In the genomic region with DNA sequence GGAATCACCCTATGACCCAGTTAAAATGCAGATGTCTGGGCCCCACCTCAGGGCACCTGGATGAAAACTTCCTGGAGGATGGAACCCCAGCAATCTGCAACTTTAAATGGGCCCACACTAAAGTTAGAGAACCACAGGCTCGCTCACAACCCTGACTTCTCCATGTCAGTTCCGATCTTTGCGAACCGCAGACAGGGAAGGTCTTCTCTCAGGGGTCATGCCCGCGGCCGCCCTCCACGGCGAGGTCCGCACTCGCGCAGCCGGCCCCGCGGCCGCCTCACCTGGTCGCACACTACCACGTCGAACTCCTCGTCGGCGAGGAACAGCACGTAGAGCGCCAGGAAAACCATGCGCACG, we compare ENCODE assay signal across 8 cellular contexts. TPM values are rescaled to one million over a fixed set of nuclear protein-coding genes. Genes with fewer than 3 reads are reported as not detected.
DNase-seq lines count a peak whose midpoint lies in the region; ATAC-seq, FAIRE-seq and TF ChIP-seq lines count a peak whose summit lies in the region.

No MANE protein-coding gene starts in this region.

- intact Hi-C loops in heart left ventricle (cut with DNase I), result loop anchor here in 3 of 10 donors (5.0 to 10.0 kb wide), 3 partner anchors 114 to 604 kb away; partner anchors contain the start of genes NR4A3 (in 2 of the 3) and TGFBR1 (in 1 of the 3)
- intact Hi-C loops in Right ventricle myocardium inferior (cut with DNase I), result loop anchor here (10.0 kb wide), 1 partner anchor 684 kb away; the partner anchor contains the start of gene STX17

- peak overlapping the region; percentile 98 for H3K27ac Mint-ChIP-seq in activated T-helper 17 cell treated with anti-CD3 and anti-CD28 coated beads, Interleukin-2, amount 50 U/mL, for 72 hours

- no peak for ATAC-seq in heart left ventricle
- no peak for ATAC-seq in Right ventricle myocardium inferior
- no peak for ATAC-seq in activated T-helper 17 cell treated with anti-CD3 and anti-CD28 coated beads, Interleukin-2, amount 50 U/mL, for 72 hours (replicated peaks)

- H3K4me1 ChIP-seq in heart left ventricle, result peaks cover 23 to 78% (median 68%) of the 10 kb centered on the region in 12 donors
- peaks cover 23% of the 10 kb centered on the region for H3K4me1 ChIP-seq in keratinocyte (ENCODE audit: control insufficient read depth, extremely low read depth, insufficient read depth, low read length)
- H3K4me1 ChIP-seq in thymus (ENCODE audit: control insufficient read depth, insufficient read depth, low read length), result peaks cover 14% of the 10 kb centered on the region

- no peaks in the 10 kb centered on the region for H3K9me3 ChIP-seq in heart left ventricle
- no peaks in the 10 kb centered on the region for H3K9me3 ChIP-seq in keratinocyte (ENCODE audit: control insufficient read depth, low read depth, low read length)
- H3K9me3 ChIP-seq in thymus (ENCODE audit: control insufficient read depth), result no peaks in the 10 kb centered on the region

- 0 to 1% (median 1%) methylated on average over 23 to 26 of the region's 26 CpGs for WGBS in heart left ventricle, 4 donors
- WGBS in thymus, result under 1% methylated on average over 26 of the region's 26 CpGs

- peaks cover 88% of the 10 kb centered on the region for H3K36me3 Mint-ChIP-seq in activated T-helper 17 cell treated with anti-CD3 and anti-CD28 coated beads, Interleukin-2, amount 50 U/mL, for 72 hours (ENCODE audit: low read depth)

- no peaks in the 10 kb centered on the region for H3K9me1 ChIP-seq in keratinocyte (ENCODE audit: control insufficient read depth, extremely low read depth, insufficient read depth, low read length)

- FAIRE-seq in keratinocyte (lab: Jason Lieb, UNC), result no peak

- no peaks in the 10 kb centered on the region for H3K9me3 Mint-ChIP-seq in activated T-helper 17 cell treated with anti-CD3 and anti-CD28 coated beads, Interleukin-2, amount 50 U/mL, for 72 hours

- H3K4me2 ChIP-seq in keratinocyte (ENCODE audit: control insufficient read depth, extremely low read depth, insufficient read depth, low read depth, low read length), result peak overlapping the region; percentile 88

- dilution Hi-C loops in keratinocyte (cut with MboI; ENCODE audit: extremely low pct_ligation_motif_present, low sequenced_read_pairs), result no loop called here

- peak overlapping the region; percentile 60 to 99 (median 87) for H3K4me3 ChIP-seq in heart left ventricle
- H3K4me3 ChIP-seq in keratinocyte (ENCODE audit: control insufficient read depth in 2 of 3, extremely low read depth in 1 of 3, insufficient read depth in 2 of 3, low read depth in 1 of 3, low read length in 3 of 3), result peak overlapping the region; percentile 90 to 98 (median 97)
- peak overlapping the region; percentile 79 for H3K4me3 ChIP-seq in thymus (ENCODE audit: low read length)

- DNase-seq in heart left ventricle, result no peak
- DNase-seq in Right ventricle myocardium inferior (ENCODE audit: missing footprints), result no peak
- no peak for DNase-seq in keratinocyte (ENCODE audit: low read depth, low spot score)
- no peak for DNase-seq in LoVo (ENCODE audit: low spot score)
- DNase-seq in putamen (ENCODE audit: low spot score), result no peak
- DNase-seq in GM13976 (ENCODE audit: low spot score), result no peak

- H3K27ac ChIP-seq in heart left ventricle (peak overlapping the region; percentile 88 to 99 (median 94)), keratinocyte (ENCODE audit: control insufficient read depth, insufficient read depth, low read length) (peak overlapping the region; percentile 100), thymus (ENCODE audit: low read depth) (peak overlapping the region; percentile 91)

- TF ChIP-seq CTCF in heart left ventricle (IDR thresholded peaks at IDR 0.05) (no peak), keratinocyte (optimal IDR thresholded peaks at IDR 0.05 in 1 of 3, IDR thresholded peaks at IDR 0.05 in 1 of 3, conservative IDR thresholded peaks at IDR 0.05 in 1 of 3; ENCODE audit: extremely low read depth in 1 of 3, insufficient read depth in 2 of 3, low read length in 3 of 3) (no peak), GM13976 (IDR thresholded peaks at IDR 0.05; ENCODE audit: borderline replicate concordance, control extremely low read depth, extremely low read depth, insufficient read depth, missing control alignments) (no peak)

- no peak for TF ChIP-seq POLR2A in heart left ventricle (IDR thresholded peaks at IDR 0.05)

- H3K4me1 Mint-ChIP-seq in activated T-helper 17 cell treated with anti-CD3 and anti-CD28 coated beads, Interleukin-2, amount 50 U/mL, for 72 hours, result peaks cover 45% of the 10 kb centered on the region

- peak overlapping the region; percentile 98 for H3K4me3 Mint-ChIP-seq in activated T-helper 17 cell treated with anti-CD3 and anti-CD28 coated beads, Interleukin-2, amount 50 U/mL, for 72 hours

- peak overlapping the region; percentile 100 for H3K9ac ChIP-seq in keratinocyte (ENCODE audit: control insufficient read depth, extremely low read depth, insufficient read depth, low read length)

- H3K27me3 ChIP-seq in heart left ventricle, result no peaks in the 10 kb centered on the region
- no peaks in the 10 kb centered on the region for H3K27me3 ChIP-seq in keratinocyte (ENCODE audit: control insufficient read depth, extremely low read depth, insufficient read depth, low read length)
- H3K27me3 ChIP-seq in thymus (ENCODE audit: control insufficient read depth, insufficient read depth), result no peaks in the 10 kb centered on the region

- no peaks in the 10 kb centered on the region for H3K27me3 Mint-ChIP-seq in activated T-helper 17 cell treated with anti-CD3 and anti-CD28 coated beads, Interleukin-2, amount 50 U/mL, for 72 hours

- H4K20me1 ChIP-seq in keratinocyte (ENCODE audit: control insufficient read depth, extremely low read depth, insufficient read depth, low read length), result peaks cover 7% of the 10 kb centered on the region

- in situ Hi-C loops in GM13976 (cut with MboI; ENCODE audit: low sequenced_read_pairs, unreplicated experiment), result no loop called here

- H3K36me3 ChIP-seq in heart left ventricle (peaks cover 0 to 45% (median 17%) of the 10 kb centered on the region in 9 donors), keratinocyte (ENCODE audit: control insufficient read depth in 2 of 2, extremely low read depth in 1 of 2, insufficient read depth in 2 of 2, low read length in 2 of 2) (peaks cover 4 to 29% of the 10 kb centered on the region in 2 experiments), thymus (ENCODE audit: control insufficient read depth, insufficient read depth) (peaks cover 15% of the 10 kb centered on the region)

- peaks cover 94% of the 10 kb centered on the region for H3K79me2 ChIP-seq in keratinocyte (ENCODE audit: control insufficient read depth, insufficient read depth, low read length)

- H2AFZ ChIP-seq in keratinocyte (ENCODE audit: control insufficient read depth, low read length), result peak overlapping the region; percentile 93

RNA-seq across cellular contexts. Expression of gene ALG2, which starts 0.5 kb away (rescaled TPM):
- 10 to 100 TPM; 13.0 to 21.6 (median 14.8) TPM for total RNA-seq in heart left ventricle
- 10 to 100 TPM in 1 of 2 donors, 1 to 10 TPM in 1; 8.7 to 17.2 TPM for polyA plus RNA-seq in heart left ventricle
- total RNA-seq in Right ventricle myocardium inferior, result 13.7 TPM
- 10 to 100 TPM; 26.5 to 28.3 TPM for total RNA-seq in activated T-helper 17 cell treated with anti-CD3 and anti-CD28 coated beads, Interleukin-2, amount 50 U/mL, for 72 hours
- 48.2 to 57.1 TPM (median 50.9 TPM) in 3 replicates for polyA plus RNA-seq in keratinocyte
- polyA plus RNA-seq in keratinocyte (2011; ENCODE audit: low read depth), result 6.3 TPM
- 27.8 and 50.3 TPM in 2 replicates for polyA plus RNA-seq in keratinocyte (2011; cell fraction: cytosol; rRNA removed)
- polyA plus RNA-seq in keratinocyte (2011; cell fraction: nucleus; rRNA removed), result 76.5 and 87.7 TPM in 2 replicates
- polyA plus RNA-seq in keratinocyte (2012; ENCODE audit: low replicate concordance), result 25.0 and 31.5 TPM in 2 replicates
- polyA minus RNA-seq in keratinocyte, result 15.0 to 37.4 TPM (median 30.8 TPM) in 3 replicates
- 37.4 TPM for polyA minus RNA-seq in keratinocyte (2011; cell fraction: cytosol; rRNA and poly(A)+ RNA removed)
- 54.7 and 64.1 TPM in 2 replicates for polyA minus RNA-seq in keratinocyte (2011; cell fraction: nucleus; rRNA and poly(A)+ RNA removed)
- polyA plus RNA-seq in thymus, result 31.1 TPM

RNA-seq across cellular contexts. Expression of gene SEC61B, which starts 0.8 kb away (rescaled TPM):
- 10 to 100 TPM; 29.9 to 62.5 (median 39.5) TPM for total RNA-seq in heart left ventricle
- polyA plus RNA-seq in heart left ventricle, result 100 to 1,000 TPM in 1 of 2 donors, 10 to 100 TPM in 1; 82.5 to 165 TPM
- total RNA-seq in Right ventricle myocardium inferior, result 49.6 TPM
- total RNA-seq in activated T-helper 17 cell treated with anti-CD3 and anti-CD28 coated beads, Interleukin-2, amount 50 U/mL, for 72 hours, result 100 to 1,000 TPM in 1 of 2 donors, 10 to 100 TPM in 1; 80.0 to 128 TPM
- polyA plus RNA-seq in keratinocyte, result 182 to 207 TPM (median 199 TPM) in 3 replicates
- 15.1 TPM for polyA plus RNA-seq in keratinocyte (2011; ENCODE audit: low read depth)
- polyA plus RNA-seq in keratinocyte (2011; cell fraction: cytosol; rRNA removed), result 158 and 189 TPM in 2 replicates
- polyA plus RNA-seq in keratinocyte (2011; cell fraction: nucleus; rRNA removed), result 83.2 and 94.3 TPM in 2 replicates
- 178 and 286 TPM in 2 replicates for polyA plus RNA-seq in keratinocyte (2012; ENCODE audit: low replicate concordance)
- 18.0 to 73.7 TPM (median 54.0 TPM) in 3 replicates for polyA minus RNA-seq in keratinocyte
- 57.2 TPM for polyA minus RNA-seq in keratinocyte (2011; cell fraction: cytosol; rRNA and poly(A)+ RNA removed)
- 18.0 and 23.0 TPM in 2 replicates for polyA minus RNA-seq in keratinocyte (2011; cell fraction: nucleus; rRNA and poly(A)+ RNA removed)
- polyA plus RNA-seq in thymus, result 340 TPM
